In genomic region chr5:159106193-159106568, GRCh38 we compare ENCODE assay signal across 8 cellular contexts. TPM values are rescaled to one million over a fixed set of nuclear protein-coding genes. Genes with fewer than 3 reads are reported as not detected.
DNase-seq lines count a peak whose midpoint lies in the region; ATAC-seq and TF ChIP-seq lines count a peak whose summit lies in the region.

No MANE protein-coding gene starts in this region.

- H3K27me3 ChIP-seq in Peyer's patch, result peaks cover 0 to 24% of the 10 kb centered on the region in 2 donors
- peaks cover 4 to 87% (median 48%) of the 10 kb centered on the region in 7 donors for H3K27me3 ChIP-seq in heart right ventricle
- H3K27me3 ChIP-seq in suprapubic skin, result peaks cover 66% of the 10 kb centered on the region

- TF ChIP-seq POLR2A in Peyer's patch (IDR thresholded peaks at IDR 0.05) (no peak), suprapubic skin (IDR thresholded peaks at IDR 0.05) (no peak)

- H3K36me3 ChIP-seq in Peyer's patch (no peaks in the 10 kb centered on the region), heart right ventricle (no peaks in the 10 kb centered on the region), suprapubic skin (no peaks in the 10 kb centered on the region)

- DNase-seq in stimulated activated CD4-positive, alpha-beta T cell treated with anti-CD3 and anti-CD28 coated beads, Interleukin-15, amount 100 ng/mL, for 24 hours, result peak; percentile 42
- no peak for DNase-seq in stimulated activated CD4-positive, alpha-beta T cell treated with anti-CD3 and anti-CD28 coated beads, Interleukin-12 subunit alpha, Interleukin-12 subunit beta, amount 100 ng/mL, for 4 hours
- DNase-seq in Peyer's patch, result peak in 1 of 3 donors; percentile 34
- no peak for DNase-seq in heart right ventricle
- DNase-seq in suprapubic skin (ENCODE audit: low spot score in 2 of 2), result no peak
- no peak for DNase-seq in NCI-H345 (lab: John Stamatoyannopoulos, UW)
- no peak for DNase-seq in superior temporal gyrus (ENCODE audit: extremely low spot score)

- WGBS in heart right ventricle, 2 donors, result 32 to 36% methylated on average over 16 of the region's 16 CpGs
- WGBS in suprapubic skin, result 24% methylated on average over 16 of the region's 16 CpGs

- peak in 6 of 8 donors; percentile 1 to 22 (median 6) for ATAC-seq in heart right ventricle
- no peak for ATAC-seq in HG03108 (IDR thresholded peaks at IDR 0.05; ENCODE audit: unreplicated experiment)

- H3K4me1 ChIP-seq in Peyer's patch (no peaks in the 10 kb centered on the region), heart right ventricle (peaks cover 0 to 57% (median 33%) of the 10 kb centered on the region in 9 donors), suprapubic skin (peaks cover 14% of the 10 kb centered on the region)

- no peak for TF ChIP-seq EP300 in suprapubic skin (IDR thresholded peaks at IDR 0.05)

- intact Hi-C loops in heart right ventricle (cut with DNase I), result loop anchor here (1.0 to 10.0 kb wide), 19 partner anchors 409 to 1341 kb away; no protein-coding TSS in a partner anchor

- TF ChIP-seq CTCF in Peyer's patch (IDR thresholded peaks at IDR 0.05) (no peak), heart right ventricle (IDR thresholded peaks at IDR 0.05) (no peak), suprapubic skin (IDR thresholded peaks at IDR 0.05) (no peak)

- no peaks in the 10 kb centered on the region for H3K9me3 ChIP-seq in Peyer's patch
- no peaks in the 10 kb centered on the region for H3K9me3 ChIP-seq in heart right ventricle
- no peaks in the 10 kb centered on the region for H3K9me3 ChIP-seq in suprapubic skin

- H3K27ac ChIP-seq in Peyer's patch (peak overlapping the region in 1 of 4 donors; percentile 42), heart right ventricle (peak overlapping the region in 1 of 10 donors; percentile 1), suprapubic skin (no peak overlapping the region)

- peak overlapping the region in 3 of 4 donors; percentile 18 to 39 (median 28) for H3K4me3 ChIP-seq in Peyer's patch
- H3K4me3 ChIP-seq in heart right ventricle, result peak overlapping the region in 9 of 10 donors; percentile 1 to 55 (median 41)
- H3K4me3 ChIP-seq in suprapubic skin, result peak overlapping the region; percentile 45

RNA-seq across cellular contexts. Expression of gene EBF1, which starts 6.5 kb away (rescaled TPM):
- total RNA-seq in Peyer's patch, result 10 to 100 TPM in 2 of 4 donors, 1 to 10 TPM in 2; 2.8 to 84.2 (median 9.8) TPM
- 10 to 100 TPM in 6 of 10 donors, 1 to 10 TPM in 4; 8.5 to 16.1 (median 11.0) TPM for total RNA-seq in heart right ventricle
- 10 to 100 TPM in 1 of 2 donors, 1 to 10 TPM in 1; 3.2 to 10.1 TPM for polyA plus RNA-seq in heart right ventricle
- total RNA-seq in suprapubic skin, result 10 to 100 TPM in 2 of 4 donors, 1 to 10 TPM in 2; 4.3 to 13.6 (median 8.8) TPM
